ENCODE assay signal across 2 cellular contexts in the genomic region with DNA sequence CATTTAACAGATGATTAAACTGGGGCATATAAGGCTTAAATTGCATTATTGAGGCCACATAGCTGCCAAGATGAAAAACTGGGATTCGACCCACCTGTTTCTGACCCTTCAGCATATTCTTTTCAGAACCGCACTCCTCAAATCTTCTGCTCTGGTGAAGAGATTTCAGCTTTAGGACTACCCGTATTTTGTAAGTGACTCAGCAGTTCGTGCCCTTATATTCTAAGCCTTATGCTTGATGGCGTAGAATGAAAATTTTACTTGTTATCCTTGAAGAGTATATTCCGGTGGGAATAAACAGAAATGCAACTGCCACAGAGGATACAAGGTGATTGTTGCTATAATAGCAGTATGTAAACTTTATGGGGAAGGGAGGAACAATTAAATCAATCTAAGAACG.
A peak's percentile ranks its signal among the peaks of the same experiment; 100 is the strongest.
TF ChIP-seq lines count a peak whose summit lies in the region.

No MANE protein-coding gene starts in this region.

TF ChIP-seq in HepG2, 621 proteins besides CTCF, POLR2A, EP300 and RAD21:
- TF ChIP-seq ZNF44 (CRISPR knock-in tag; IDR thresholded peaks at IDR 0.05), result no peak
- TF ChIP-seq, protein P1, sequence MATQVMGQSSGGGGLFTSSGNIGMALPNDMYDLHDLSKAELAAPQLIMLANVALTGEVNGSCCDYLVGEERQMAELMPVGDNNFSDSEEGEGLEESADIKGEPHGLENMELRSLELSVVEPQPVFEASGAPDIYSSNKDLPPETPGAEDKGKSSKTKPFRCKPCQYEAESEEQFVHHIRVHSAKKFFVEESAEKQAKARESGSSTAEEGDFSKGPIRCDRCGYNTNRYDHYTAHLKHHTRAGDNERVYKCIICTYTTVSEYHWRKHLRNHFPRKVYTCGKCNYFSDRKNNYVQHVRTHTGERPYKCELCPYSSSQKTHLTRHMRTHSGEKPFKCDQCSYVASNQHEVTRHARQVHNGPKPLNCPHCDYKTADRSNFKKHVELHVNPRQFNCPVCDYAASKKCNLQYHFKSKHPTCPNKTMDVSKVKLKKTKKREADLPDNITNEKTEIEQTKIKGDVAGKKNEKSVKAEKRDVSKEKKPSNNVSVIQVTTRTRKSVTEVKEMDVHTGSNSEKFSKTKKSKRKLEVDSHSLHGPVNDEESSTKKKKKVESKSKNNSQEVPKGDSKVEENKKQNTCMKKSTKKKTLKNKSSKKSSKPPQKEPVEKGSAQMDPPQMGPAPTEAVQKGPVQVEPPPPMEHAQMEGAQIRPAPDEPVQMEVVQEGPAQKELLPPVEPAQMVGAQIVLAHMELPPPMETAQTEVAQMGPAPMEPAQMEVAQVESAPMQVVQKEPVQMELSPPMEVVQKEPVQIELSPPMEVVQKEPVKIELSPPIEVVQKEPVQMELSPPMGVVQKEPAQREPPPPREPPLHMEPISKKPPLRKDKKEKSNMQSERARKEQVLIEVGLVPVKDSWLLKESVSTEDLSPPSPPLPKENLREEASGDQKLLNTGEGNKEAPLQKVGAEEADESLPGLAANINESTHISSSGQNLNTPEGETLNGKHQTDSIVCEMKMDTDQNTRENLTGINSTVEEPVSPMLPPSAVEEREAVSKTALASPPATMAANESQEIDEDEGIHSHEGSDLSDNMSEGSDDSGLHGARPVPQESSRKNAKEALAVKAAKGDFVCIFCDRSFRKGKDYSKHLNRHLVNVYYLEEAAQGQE (IDR thresholded peaks at IDR 0.05; ENCODE audit: borderline replicate concordance in 1 of 2, low read depth in 1 of 2, low read length in 2 of 2), result no peak
- TF ChIP-seq TRIM24 (CRISPR knock-in tag; IDR thresholded peaks at IDR 0.05), result no peak
- no peak for TF ChIP-seq FOXJ3 (CRISPR knock-in tag; IDR thresholded peaks at IDR 0.05; ENCODE audit: borderline replicate concordance)
- no peak for TF ChIP-seq MLLT10 (CRISPR knock-in tag; IDR thresholded peaks at IDR 0.05)
- no peak for TF ChIP-seq EEA1 (CRISPR knock-in tag; IDR thresholded peaks at IDR 0.05; ENCODE audit: borderline replicate concordance)
- no peak for TF ChIP-seq HDAC2 (CRISPR knock-in tag; IDR thresholded peaks at IDR 0.05)
- TF ChIP-seq NFE2L2 (IDR thresholded peaks at IDR 0.05; ENCODE audit: low read length), result peak; percentile 60; the same call in 1 of the 2 replicates
TF ChIP-seq in HepG2: peak in this region for 1.

TF ChIP-seq in K562, 482 proteins besides CTCF, POLR2A, EP300 and RAD21:
- TF ChIP-seq, protein P2, sequence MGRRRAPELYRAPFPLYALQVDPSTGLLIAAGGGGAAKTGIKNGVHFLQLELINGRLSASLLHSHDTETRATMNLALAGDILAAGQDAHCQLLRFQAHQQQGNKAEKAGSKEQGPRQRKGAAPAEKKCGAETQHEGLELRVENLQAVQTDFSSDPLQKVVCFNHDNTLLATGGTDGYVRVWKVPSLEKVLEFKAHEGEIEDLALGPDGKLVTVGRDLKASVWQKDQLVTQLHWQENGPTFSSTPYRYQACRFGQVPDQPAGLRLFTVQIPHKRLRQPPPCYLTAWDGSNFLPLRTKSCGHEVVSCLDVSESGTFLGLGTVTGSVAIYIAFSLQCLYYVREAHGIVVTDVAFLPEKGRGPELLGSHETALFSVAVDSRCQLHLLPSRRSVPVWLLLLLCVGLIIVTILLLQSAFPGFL (CRISPR knock-in tag; IDR thresholded peaks at IDR 0.05), result no peak
- TF ChIP-seq ZNF316 (IDR thresholded peaks at IDR 0.05), result peak; percentile 56
- peak; percentile 81 for TF ChIP-seq NFE2 (IDR thresholded peaks at IDR 0.05; ENCODE audit: low read depth)
- TF ChIP-seq ZNF766 (CRISPR knock-in tag; conservative IDR thresholded peaks at IDR 0.05), result no peak
- peak; percentile 25; the same call in 1 of the 2 replicates for TF ChIP-seq NFE2L1 (tag; IDR thresholded peaks at IDR 0.05; ENCODE audit: borderline replicate concordance, low read depth)
- TF ChIP-seq MAFG (tag; conservative IDR thresholded peaks at IDR 0.05), result peak; percentile 65
- no peak for TF ChIP-seq GTF2F1 (IDR thresholded peaks at IDR 0.05; ENCODE audit: low read depth, low read length)
- TF ChIP-seq MAFF (IDR thresholded peaks at IDR 0.05; ENCODE audit: low read length), result peak; percentile 42
- peak; percentile 53 for TF ChIP-seq C11orf30 (IDR thresholded peaks at IDR 0.05; ENCODE audit: low read depth)
